25 cellular contexts compared by ENCODE assay signal in genomic region chr10:104483582-104483981, GRCh38.
DNase-seq lines count a peak whose midpoint lies in the region; ATAC-seq and TF ChIP-seq lines count a peak whose summit lies in the region.
"Had no signal": no experiment of that assay in that cellular context is flagged by ENCODE, and none has a peak within 500 bp of the region (broad histone marks: within the 10 kb centered on the region; RNA-seq: fewer than 3 reads in every experiment).

No MANE protein-coding gene starts in this region.

- no peak overlapping the region for H3K27ac Mint-ChIP-seq in activated CD4-positive, alpha-beta T cell treated with anti-CD3 and anti-CD28 coated beads for 36 hours
- H3K27ac Mint-ChIP-seq in activated CD4-positive, alpha-beta T cell treated with anti-CD3 and anti-CD28 coated beads, Interleukin-2, amount 10 ng/mL, durations not matched to agents 7 days and 5 days = no peak overlapping the region
- H3K27ac Mint-ChIP-seq in naive thymus-derived CD4-positive, alpha-beta T cell = peak overlapping the region in 1 of 9 donors; percentile 19
- H3K27ac Mint-ChIP-seq: CD8-positive, alpha-beta T cell; GM23338 had no signal

- H3K4me2 ChIP-seq in DND-41 (ENCODE audit: insufficient read depth, low read length) = no peak overlapping the region
- H3K4me2 ChIP-seq: BLaER1 treated with 17β-estradiol and CSF1 and Interleukin-3, amounts not matched to agents 10 nM and 100 nM; GM23338 had no signal

- no peaks in the 10 kb centered on the region for H3K36me3 Mint-ChIP-seq in activated CD4-positive, alpha-beta T cell treated with anti-CD3 and anti-CD28 coated beads for 36 hours (ENCODE audit: low read depth)
- H3K36me3 Mint-ChIP-seq in activated CD4-positive, alpha-beta T cell treated with anti-CD3 and anti-CD28 coated beads, Interleukin-2, amount 10 ng/mL, durations not matched to agents 7 days and 5 days (ENCODE audit: low read depth) = no peaks in the 10 kb centered on the region
- H3K36me3 Mint-ChIP-seq in naive thymus-derived CD4-positive, alpha-beta T cell = peaks cover 0 to 3% (median 0%) of the 10 kb centered on the region in 5 donors
- H3K36me3 Mint-ChIP-seq: CD8-positive, alpha-beta T cell had no signal

- no peaks in the 10 kb centered on the region for H3K4me1 Mint-ChIP-seq in activated CD4-positive, alpha-beta T cell treated with anti-CD3 and anti-CD28 coated beads for 36 hours
- H3K4me1 Mint-ChIP-seq in activated CD4-positive, alpha-beta T cell treated with anti-CD3 and anti-CD28 coated beads, Interleukin-2, amount 10 ng/mL, durations not matched to agents 7 days and 5 days = no peaks in the 10 kb centered on the region
- peaks cover 0 to 2% (median 0%) of the 10 kb centered on the region in 7 donors for H3K4me1 Mint-ChIP-seq in naive thymus-derived CD4-positive, alpha-beta T cell

- H3K79me2 ChIP-seq in DND-41 (ENCODE audit: insufficient read depth, low read length) = no peaks in the 10 kb centered on the region

- WGBS in aorta, 2 donors = 89 to 91% methylated on average over 6 of the region's 6 CpGs

- H3K4me3 Mint-ChIP-seq in activated CD4-positive, alpha-beta T cell treated with anti-CD3 and anti-CD28 coated beads for 36 hours = no peak overlapping the region
- no peak overlapping the region for H3K4me3 Mint-ChIP-seq in activated CD4-positive, alpha-beta T cell treated with anti-CD3 and anti-CD28 coated beads, Interleukin-2, amount 10 ng/mL, durations not matched to agents 7 days and 5 days
- H3K4me3 Mint-ChIP-seq in naive thymus-derived CD4-positive, alpha-beta T cell = no peak overlapping the region
- H3K4me3 Mint-ChIP-seq: CD8-positive, alpha-beta T cell; GM23338 had no signal

- CTCF ChIA-PET in activated CD4-positive, alpha-beta T cell treated with anti-CD3 and anti-CD28 coated beads for 36 hours (lab: Charles Lee) = no interaction called here
- CTCF ChIA-PET in activated CD4-positive, alpha-beta T cell treated with anti-CD3 and anti-CD28 coated beads, Interleukin-2, amount 10 ng/mL, durations not matched to agents 7 days and 5 days (lab: Charles Lee) = no interaction called here
- CTCF ChIA-PET in naive thymus-derived CD4-positive, alpha-beta T cell (lab: Charles Lee) = interaction anchor here (0.6 kb wide), 1 partner anchor 63 kb away, joined by 3 read pairs; no protein-coding TSS in a partner anchor

- ATAC-seq in activated CD4-positive, alpha-beta T cell treated with anti-CD3 and anti-CD28 coated beads for 36 hours = no peak
- ATAC-seq in DND-41 (ENCODE audit: insufficient read depth, low read depth) (no peak; the same call in 2 of the 3 replicates), GM21367 (IDR thresholded peaks at IDR 0.05; ENCODE audit: unreplicated experiment) (no peak), aorta (ENCODE audit: low FRiP score) (no peak)
- ATAC-seq in naive thymus-derived CD4-positive, alpha-beta T cell = peak; percentile 12
- ATAC-seq: CD8-positive, alpha-beta T cell; GM23338; Right ventricle myocardium inferior had no signal

- H3K9me3 ChIP-seq in DND-41 (ENCODE audit: insufficient read depth, low read length, severe bottlenecking) = no peaks in the 10 kb centered on the region
- no peaks in the 10 kb centered on the region for H3K9me3 ChIP-seq in naive thymus-derived CD4-positive, alpha-beta T cell (ENCODE audit: control insufficient read depth in 2 of 3, low read length in 3 of 3)
- no peaks in the 10 kb centered on the region for H3K9me3 ChIP-seq in aorta (ENCODE audit: control insufficient read depth, low read length)
- H3K9me3 ChIP-seq: BLaER1 treated with 17β-estradiol and CSF1 and Interleukin-3, amounts not matched to agents 10 nM and 100 nM; SJSA1 had no signal

- H3K4me3 ChIP-seq in DND-41 (ENCODE audit: low read depth in 1 of 2, low read length in 2 of 2) (no peak overlapping the region), aorta (ENCODE audit: low read length in 2 of 2) (no peak overlapping the region)
- no peak overlapping the region for H3K4me3 ChIP-seq in naive thymus-derived CD4-positive, alpha-beta T cell (ENCODE audit: low read length)
- H3K4me3 ChIP-seq: BLaER1 treated with 17β-estradiol and CSF1 and Interleukin-3, amounts not matched to agents 10 nM and 100 nM; GM23338; SJSA1 had no signal

- H3K4me1 ChIP-seq in DND-41 (ENCODE audit: insufficient read depth, low read length) (no peaks in the 10 kb centered on the region), aorta (ENCODE audit: control insufficient read depth in 1 of 2, insufficient read depth in 2 of 2, low read length in 2 of 2) (peaks cover 0 to 4% of the 10 kb centered on the region in 2 donors)
- H3K4me1 ChIP-seq in naive thymus-derived CD4-positive, alpha-beta T cell (ENCODE audit: control insufficient read depth in 2 of 2, insufficient read depth in 2 of 2, low read length in 2 of 2) = no peaks in the 10 kb centered on the region
- H3K4me1 ChIP-seq: BLaER1 treated with 17β-estradiol and CSF1 and Interleukin-3, amounts not matched to agents 10 nM and 100 nM; SJSA1 had no signal

- H3K27me3 ChIP-seq in DND-41 (ENCODE audit: insufficient read depth, low read length, poor library complexity) = peaks cover 32% of the 10 kb centered on the region
- no peaks in the 10 kb centered on the region for H3K27me3 ChIP-seq in naive thymus-derived CD4-positive, alpha-beta T cell (ENCODE audit: control insufficient read depth in 2 of 2, insufficient read depth in 2 of 2, low read length in 2 of 2)
- H3K27me3 ChIP-seq in aorta (ENCODE audit: control insufficient read depth in 1 of 2, insufficient read depth in 2 of 2, low read length in 1 of 2) = no peaks in the 10 kb centered on the region
- H3K27me3 ChIP-seq: BLaER1 treated with 17β-estradiol and CSF1 and Interleukin-3, amounts not matched to agents 10 nM and 100 nM; SJSA1 had no signal

- H3K36me3 ChIP-seq in DND-41 (ENCODE audit: insufficient read depth, low read length) (no peaks in the 10 kb centered on the region), aorta (ENCODE audit: control insufficient read depth in 1 of 2, insufficient read depth in 2 of 2, low read length in 1 of 2) (no peaks in the 10 kb centered on the region)
- H3K36me3 ChIP-seq in naive thymus-derived CD4-positive, alpha-beta T cell (ENCODE audit: control insufficient read depth in 2 of 3, insufficient read depth in 3 of 3, low read length in 3 of 3) = no peaks in the 10 kb centered on the region
- H3K36me3 ChIP-seq: BLaER1 treated with 17β-estradiol and CSF1 and Interleukin-3, amounts not matched to agents 10 nM and 100 nM; SJSA1 had no signal

- POLR2A ChIA-PET in activated CD4-positive, alpha-beta T cell treated with anti-CD3 and anti-CD28 coated beads for 36 hours (lab: Charles Lee) = interaction anchor here (0.6 kb wide), 1 partner anchor 156 kb away, joined by 4 read pairs; no protein-coding TSS in a partner anchor
- POLR2A ChIA-PET in activated CD4-positive, alpha-beta T cell treated with anti-CD3 and anti-CD28 coated beads, Interleukin-2, amount 10 ng/mL, durations not matched to agents 7 days and 5 days (lab: Charles Lee) = no interaction called here
- POLR2A ChIA-PET in naive thymus-derived CD4-positive, alpha-beta T cell (lab: Charles Lee) = no interaction called here

- H3K9ac ChIP-seq in DND-41 (ENCODE audit: low read depth, low read length) = no peak overlapping the region
- H3K9ac ChIP-seq: BLaER1 treated with 17β-estradiol and CSF1 and Interleukin-3, amounts not matched to agents 10 nM and 100 nM had no signal

- DNase-seq in activated CD4-positive, alpha-beta T cell treated with anti-CD3 and anti-CD28 coated beads for 36 hours = peak; percentile 18
- DNase-seq in activated CD4-positive, alpha-beta T cell treated with anti-CD3 and anti-CD28 coated beads, Interleukin-2, amount 10 ng/mL, durations not matched to agents 7 days and 5 days = no peak
- DNase-seq in DND-41 (peak; percentile 11), UCSD-AML1 (lab: John Stamatoyannopoulos, UW; ENCODE audit: unreplicated experiment) (peak; percentile 36), aorta (no peak)
- no peak for DNase-seq in naive thymus-derived CD4-positive, alpha-beta T cell
- DNase-seq: 8988T; Calu3; CD8-positive, alpha-beta T cell; DMS153; EL; HCEC 1CT; IMR-90; MV-4-11; NCI-H1105 treated with DMSO at 0.1 percent for 48 hours; NCI-H2029 treated with DMSO at 0.1 percent for 48 hours; NCI-H2171; NCI-H345; NCI-H524; NCI-H82 had no signal

- H3K9me3 Mint-ChIP-seq in activated CD4-positive, alpha-beta T cell treated with anti-CD3 and anti-CD28 coated beads for 36 hours (ENCODE audit: low read depth) = no peaks in the 10 kb centered on the region
- no peaks in the 10 kb centered on the region for H3K9me3 Mint-ChIP-seq in activated CD4-positive, alpha-beta T cell treated with anti-CD3 and anti-CD28 coated beads, Interleukin-2, amount 10 ng/mL, durations not matched to agents 7 days and 5 days
- H3K9me3 Mint-ChIP-seq in naive thymus-derived CD4-positive, alpha-beta T cell = peaks cover 0 to 3% (median 0%) of the 10 kb centered on the region in 11 donors
- H3K9me3 Mint-ChIP-seq: CD8-positive, alpha-beta T cell; GM23338 had no signal

- no peaks in the 10 kb centered on the region for H4K20me1 ChIP-seq in DND-41 (ENCODE audit: insufficient read depth, low read length)
- H4K20me1 ChIP-seq: BLaER1 treated with 17β-estradiol and CSF1 and Interleukin-3, amounts not matched to agents 10 nM and 100 nM had no signal

- peaks cover 11% of the 10 kb centered on the region for H3K27me3 Mint-ChIP-seq in activated CD4-positive, alpha-beta T cell treated with anti-CD3 and anti-CD28 coated beads for 36 hours
- peaks cover 11% of the 10 kb centered on the region for H3K27me3 Mint-ChIP-seq in activated CD4-positive, alpha-beta T cell treated with anti-CD3 and anti-CD28 coated beads, Interleukin-2, amount 10 ng/mL, durations not matched to agents 7 days and 5 days
- H3K27me3 Mint-ChIP-seq in naive thymus-derived CD4-positive, alpha-beta T cell = peaks cover 14 to 25% (median 20%) of the 10 kb centered on the region in 5 donors

- intact Hi-C loops in activated CD4-positive, alpha-beta T cell treated with anti-CD3 and anti-CD28 coated beads for 36 hours (cut with DNase I, micrococcal nuclease) = no loop called here
- intact Hi-C loops in naive thymus-derived CD4-positive, alpha-beta T cell (cut with micrococcal nuclease) = no loop called here
- intact Hi-C loops in aorta (cut with DNase I) = no loop called here

- no peak for TF ChIP-seq CTCF in DND-41 (IDR thresholded peaks at IDR 0.05; ENCODE audit: borderline replicate concordance, extremely low read depth, low read length, poor library complexity, severe bottlenecking)

- H3K27ac ChIP-seq in DND-41 (ENCODE audit: low read length) (no peak overlapping the region), aorta (ENCODE audit: low read depth in 1 of 2, low read length in 2 of 2) (no peak overlapping the region)
- H3K27ac ChIP-seq in naive thymus-derived CD4-positive, alpha-beta T cell (ENCODE audit: low read depth, low read length) = no peak overlapping the region
- H3K27ac ChIP-seq: BLaER1 treated with 17β-estradiol and CSF1 and Interleukin-3, amounts not matched to agents 10 nM and 100 nM; SJSA1 had no signal

- H2AFZ ChIP-seq in DND-41 (ENCODE audit: low read depth, low read length) = no peak overlapping the region
- H2AFZ ChIP-seq: GM23338 had no signal

Comparison
In these comparisons a context has a peak if more than half of its experiments do, and no peak if none do; other contexts are left out.
1. DNase-seq: peak in activated CD4-positive, alpha-beta T cell treated with anti-CD3 and anti-CD28 coated beads for 36 hours (single experiment), DND-41 (single experiment) and UCSD-AML1 (single experiment); none in activated CD4-positive, alpha-beta T cell treated with anti-CD3 and anti-CD28 coated beads, Interleukin-2, amount 10 ng/mL, durations not matched to agents 7 days and 5 days (single experiment), naive thymus-derived CD4-positive, alpha-beta T cell (0 of 9) and aorta (0 of 2).